8 cellular contexts compared by ENCODE assay signal in genomic region chr2:210663574-210663973, GRCh38.
A peak's percentile ranks its signal among the peaks of the same experiment; 100 is the strongest.
DNase-seq lines count a peak whose midpoint lies in the region; ATAC-seq and TF ChIP-seq lines count a peak whose summit lies in the region.

No MANE protein-coding gene starts in this region.

- H3K9me3 Mint-ChIP-seq in naive thymus-derived CD4-positive, alpha-beta T cell = peaks cover 2 to 14% (median 5%) of the 10 kb centered on the region in 11 donors

- H3K4me3 ChIP-seq in WERI-Rb-1 (ENCODE audit: low read depth, low read length) = no peak overlapping the region
- H3K4me3 ChIP-seq in naive thymus-derived CD4-positive, alpha-beta T cell (ENCODE audit: low read length) = no peak overlapping the region
- no peak overlapping the region for H3K4me3 ChIP-seq in Peyer's patch

- H3K36me3 ChIP-seq in WERI-Rb-1 (no peaks in the 10 kb centered on the region), Peyer's patch (peaks cover 0 to 30% (median 0%) of the 10 kb centered on the region in 3 donors)
- no peaks in the 10 kb centered on the region for H3K36me3 ChIP-seq in naive thymus-derived CD4-positive, alpha-beta T cell (ENCODE audit: control insufficient read depth in 2 of 3, insufficient read depth in 3 of 3, low read length in 3 of 3)

- ATAC-seq in naive thymus-derived CD4-positive, alpha-beta T cell = no peak

- peaks cover 0 to 3% (median 0%) of the 10 kb centered on the region in 5 donors for H3K27me3 Mint-ChIP-seq in naive thymus-derived CD4-positive, alpha-beta T cell

- H3K4me1 Mint-ChIP-seq in naive thymus-derived CD4-positive, alpha-beta T cell = no peaks in the 10 kb centered on the region

- H3K27me3 ChIP-seq in WERI-Rb-1 (ENCODE audit: insufficient read depth, low read depth, severe bottlenecking) (no peaks in the 10 kb centered on the region), Peyer's patch (no peaks in the 10 kb centered on the region)
- no peaks in the 10 kb centered on the region for H3K27me3 ChIP-seq in naive thymus-derived CD4-positive, alpha-beta T cell (ENCODE audit: control insufficient read depth in 2 of 2, insufficient read depth in 2 of 2, low read length in 2 of 2)

- CTCF ChIA-PET in naive thymus-derived CD4-positive, alpha-beta T cell (lab: Charles Lee) = no interaction called here

- POLR2A ChIA-PET in naive thymus-derived CD4-positive, alpha-beta T cell (lab: Charles Lee) = no interaction called here

- H3K9me3 ChIP-seq in WERI-Rb-1 (ENCODE audit: severe bottlenecking) (peaks cover 4% of the 10 kb centered on the region), Peyer's patch (no peaks in the 10 kb centered on the region)
- no peaks in the 10 kb centered on the region for H3K9me3 ChIP-seq in naive thymus-derived CD4-positive, alpha-beta T cell (ENCODE audit: control insufficient read depth in 2 of 3, low read length in 3 of 3)

- DNase-seq in COR-L47 (lab: John Stamatoyannopoulos, UW) (peak; percentile 67), LHCN-M2 (ENCODE audit: low read depth) (peak; percentile 25), WERI-Rb-1 (peak; percentile 39), kidney glomerular epithelial cell (lab: John Stamatoyannopoulos, UW) (peak; percentile 42), GM19238 (ENCODE audit: insufficient read length, low spot score) (no peak), Peyer's patch (no peak), UCSD-AML1 (lab: John Stamatoyannopoulos, UW; ENCODE audit: unreplicated experiment) (no peak)
- DNase-seq in naive thymus-derived CD4-positive, alpha-beta T cell = no peak

- no peaks in the 10 kb centered on the region for H3K4me1 ChIP-seq in naive thymus-derived CD4-positive, alpha-beta T cell (ENCODE audit: control insufficient read depth in 2 of 2, insufficient read depth in 2 of 2, low read length in 2 of 2)
- H3K4me1 ChIP-seq in Peyer's patch = no peaks in the 10 kb centered on the region

- no peak overlapping the region; the same call in 1 of the 2 replicates for H3K27ac ChIP-seq in WERI-Rb-1
- H3K27ac ChIP-seq in naive thymus-derived CD4-positive, alpha-beta T cell (ENCODE audit: low read depth, low read length) = no peak overlapping the region
- H3K27ac ChIP-seq in Peyer's patch = no peak overlapping the region

- intact Hi-C loops in naive thymus-derived CD4-positive, alpha-beta T cell (cut with micrococcal nuclease) = loop anchor here in 1 of 2 donors (5.0 kb wide), 1 partner anchor 494 kb away; no protein-coding TSS in a partner anchor

- no peak overlapping the region for H3K4me3 Mint-ChIP-seq in naive thymus-derived CD4-positive, alpha-beta T cell

- H3K27ac Mint-ChIP-seq in naive thymus-derived CD4-positive, alpha-beta T cell = no peak overlapping the region

- TF ChIP-seq CTCF in WERI-Rb-1 (IDR thresholded peaks at IDR 0.05; ENCODE audit: low read depth, low read length) = peak; percentile 37; the same call in 1 of the 2 replicates
- no peak for TF ChIP-seq CTCF in Peyer's patch (IDR thresholded peaks at IDR 0.05)

- peaks cover 0 to 4% (median 3%) of the 10 kb centered on the region in 5 donors for H3K36me3 Mint-ChIP-seq in naive thymus-derived CD4-positive, alpha-beta T cell

- TF ChIP-seq POLR2A in Peyer's patch (IDR thresholded peaks at IDR 0.05) = no peak

Comparison
In these comparisons a context has a peak if more than half of its experiments do, and no peak if none do; other contexts are left out.
1. DNase-seq: peak in COR-L47 (single experiment), LHCN-M2 (single experiment), WERI-Rb-1 (single experiment) and kidney glomerular epithelial cell (single experiment); none in naive thymus-derived CD4-positive, alpha-beta T cell (0 of 9), GM19238 (single experiment), Peyer's patch (0 of 3) and UCSD-AML1 (single experiment).